ENCODE assay signal across 1 cellular context in the genomic region with DNA sequence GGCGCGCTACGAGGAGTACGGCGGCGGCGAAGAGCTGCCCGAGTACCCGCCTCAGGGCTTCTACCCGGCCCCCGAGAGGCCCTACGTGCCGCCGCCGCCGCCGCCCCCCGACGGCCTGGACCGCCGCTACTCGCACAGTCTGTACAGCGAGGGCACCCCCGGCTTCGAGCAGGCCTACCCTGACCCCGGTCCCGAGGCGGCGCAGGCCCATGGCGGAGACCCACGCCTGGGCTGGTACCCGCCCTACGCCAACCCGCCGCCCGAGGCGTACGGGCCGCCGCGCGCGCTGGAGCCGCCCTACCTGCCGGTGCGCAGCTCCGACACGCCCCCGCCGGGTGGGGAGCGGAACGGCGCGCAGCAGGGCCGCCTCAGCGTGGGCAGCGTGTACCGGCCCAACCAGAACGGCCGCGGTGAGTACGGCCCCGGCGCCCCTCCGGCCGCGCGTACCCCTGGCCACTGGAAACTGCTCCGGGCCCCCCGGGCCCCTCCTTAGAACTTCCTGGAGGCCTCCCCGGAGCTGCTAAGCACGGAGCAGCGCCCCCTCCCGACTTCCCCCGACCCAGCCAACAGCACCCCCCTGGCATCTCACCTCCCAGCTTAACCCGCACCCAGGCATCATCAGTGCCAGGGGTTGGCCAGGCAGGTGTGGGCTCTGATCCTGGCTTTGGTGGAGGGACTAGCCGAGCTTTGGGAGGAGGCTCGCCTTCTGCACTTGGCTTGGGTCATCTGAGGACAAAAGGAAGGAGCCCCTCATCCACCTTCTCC.
A peak's percentile ranks its signal among the peaks of the same experiment; 100 is the strongest.
TF ChIP-seq lines count a peak whose summit lies in the region.

No MANE protein-coding gene starts in this region.

TF ChIP-seq in HepG2, 621 proteins besides CTCF, POLR2A, EP300 and RAD21 (continued from another document):
- TF ChIP-seq HMGXB4 (CRISPR knock-in tag; IDR thresholded peaks at IDR 0.05; ENCODE audit: borderline replicate concordance in 1 of 2, low read depth in 1 of 2) (peak in 1 of 2 experiments; percentile 29; a peak in 1 of 4 replicates), EEA1 (CRISPR knock-in tag; IDR thresholded peaks at IDR 0.05; ENCODE audit: borderline replicate concordance) (0 out of 2 replicates have a peak, but pooled peaks have one; percentile 22), ZNF777 (CRISPR knock-in tag; IDR thresholded peaks at IDR 0.05) (peak; percentile 93), ZFX (CRISPR knock-in tag; IDR thresholded peaks at IDR 0.05; ENCODE audit: low read depth) (peak; percentile 43), MAX (IDR thresholded peaks at IDR 0.05) (peak; percentile 19; the same call in 1 of the 2 replicates), CBX1 (IDR thresholded peaks at IDR 0.05; ENCODE audit: low read depth) (no peak), MXD3 (CRISPR knock-in tag; IDR thresholded peaks at IDR 0.05) (no peak), UBTF (CRISPR knock-in tag; IDR thresholded peaks at IDR 0.05) (peak; percentile 23; the same call in 1 of the 2 replicates), EZH2 (conservative IDR thresholded peaks at IDR 0.05; ENCODE audit: low read depth, low read length) (0 out of 2 replicates have a peak, but pooled peaks have one; percentile 52), HNRNPL (IDR thresholded peaks at IDR 0.05; ENCODE audit: low read depth, low read length) (0 out of 2 replicates have a peak, but pooled peaks have one; percentile 21), MEF2D (CRISPR knock-in tag; IDR thresholded peaks at IDR 0.05) (no peak), ZMAT3 (CRISPR knock-in tag; conservative IDR thresholded peaks at IDR 0.05) (no peak), STAG1 (CRISPR knock-in tag; IDR thresholded peaks at IDR 0.05) (peak; percentile 15; the same call in 1 of the 2 replicates), HNRNPLL (IDR thresholded peaks at IDR 0.05; ENCODE audit: low read depth, low read length, poor library complexity, severe bottlenecking) (peak; percentile 99)
